8 cellular contexts compared by ENCODE assay signal in genomic region chr13:57630661-57631606, GRCh38. TPM values are rescaled to one million over a fixed set of nuclear protein-coding genes. Genes with fewer than 3 reads are reported as not detected.
DNase-seq lines count a peak whose midpoint lies in the region; ATAC-seq and TF ChIP-seq lines count a peak whose summit lies in the region.

No MANE protein-coding gene starts in this region.

- CTCF ChIA-PET in activated naive CD4-positive, alpha-beta T cell treated with anti-CD3 and anti-CD28 coated beads for 36 hours (lab: Charles Lee), result no interaction called here
- CTCF ChIA-PET in activated CD4-positive, alpha-beta memory T cell treated with anti-CD3 and anti-CD28 coated beads, Interleukin-2, amount 10 ng/mL, durations not matched to agents 7 days and 5 days (lab: Charles Lee), result no interaction called here

- H3K4me3 ChIP-seq in neural progenitor cell, result peak overlapping the region; percentile 82

- no peak overlapping the region for H3K27ac Mint-ChIP-seq in activated naive CD4-positive, alpha-beta T cell treated with anti-CD3 and anti-CD28 coated beads for 36 hours
- no peak overlapping the region for H3K27ac Mint-ChIP-seq in activated CD4-positive, alpha-beta memory T cell treated with anti-CD3 and anti-CD28 coated beads, Interleukin-2, amount 10 ng/mL, durations not matched to agents 7 days and 5 days
- peak overlapping the region; percentile 23 for H3K27ac Mint-ChIP-seq in neural progenitor cell

- H3K9me3 Mint-ChIP-seq in activated naive CD4-positive, alpha-beta T cell treated with anti-CD3 and anti-CD28 coated beads for 36 hours, result peaks cover 4% of the 10 kb centered on the region
- peaks cover 3% of the 10 kb centered on the region for H3K9me3 Mint-ChIP-seq in activated CD4-positive, alpha-beta memory T cell treated with anti-CD3 and anti-CD28 coated beads, Interleukin-2, amount 10 ng/mL, durations not matched to agents 7 days and 5 days
- H3K9me3 Mint-ChIP-seq in neural progenitor cell, result peaks cover 20% of the 10 kb centered on the region

- peak overlapping the region; percentile 89 for H3K4me2 ChIP-seq in neural progenitor cell

- POLR2A ChIA-PET in activated CD4-positive, alpha-beta memory T cell treated with anti-CD3 and anti-CD28 coated beads, Interleukin-2, amount 10 ng/mL, durations not matched to agents 7 days and 5 days (lab: Charles Lee), result no interaction called here

- peak; percentile 44 for DNase-seq in activated naive CD4-positive, alpha-beta T cell treated with anti-CD3 and anti-CD28 coated beads for 36 hours
- DNase-seq in activated naive CD4-positive, alpha-beta T cell treated with Interleukin-2 at 50 U/mL for 16 hours, result no peak
- DNase-seq in activated CD4-positive, alpha-beta memory T cell treated with anti-CD3 and anti-CD28 coated beads, Interleukin-2, amount 10 ng/mL, durations not matched to agents 7 days and 5 days, result no peak
- DNase-seq in foreskin melanocyte (peak; percentile 13), neural progenitor cell (ENCODE audit: low spot score) (peak; percentile 37), dedifferentiated amniotic fluid mesenchymal stem cell (ENCODE audit: extremely low spot score) (no peak)

- peaks cover 38% of the 10 kb centered on the region for H4K20me1 ChIP-seq in neural progenitor cell (ENCODE audit: low read depth)

- no peak overlapping the region for H3K9ac ChIP-seq in neural progenitor cell

- H3K36me3 Mint-ChIP-seq in activated naive CD4-positive, alpha-beta T cell treated with anti-CD3 and anti-CD28 coated beads for 36 hours (ENCODE audit: low read depth), result peaks cover 10% of the 10 kb centered on the region
- peaks cover 20% of the 10 kb centered on the region for H3K36me3 Mint-ChIP-seq in activated CD4-positive, alpha-beta memory T cell treated with anti-CD3 and anti-CD28 coated beads, Interleukin-2, amount 10 ng/mL, durations not matched to agents 7 days and 5 days (ENCODE audit: low read depth)
- H3K36me3 Mint-ChIP-seq in neural progenitor cell, result peaks cover 12% of the 10 kb centered on the region

- no peak overlapping the region for H3K27ac ChIP-seq in neural progenitor cell

- intact Hi-C loops in activated naive CD4-positive, alpha-beta T cell treated with anti-CD3 and anti-CD28 coated beads for 36 hours (cut with micrococcal nuclease), result no loop called here

- H3K36me3 ChIP-seq in neural progenitor cell, result no peaks in the 10 kb centered on the region

- TF ChIP-seq CTCF in neural progenitor cell (IDR thresholded peaks at IDR 0.05), result no peak

- ATAC-seq in GM21423 (IDR thresholded peaks at IDR 0.05; ENCODE audit: unreplicated experiment), result no peak
- ATAC-seq in HG02840 (IDR thresholded peaks at IDR 0.05; ENCODE audit: low FRiP score, unreplicated experiment), result no peak

- peaks cover 48% of the 10 kb centered on the region for H3K4me1 Mint-ChIP-seq in activated naive CD4-positive, alpha-beta T cell treated with anti-CD3 and anti-CD28 coated beads for 36 hours (ENCODE audit: low read depth)
- H3K4me1 Mint-ChIP-seq in activated CD4-positive, alpha-beta memory T cell treated with anti-CD3 and anti-CD28 coated beads, Interleukin-2, amount 10 ng/mL, durations not matched to agents 7 days and 5 days, result peaks cover 31% of the 10 kb centered on the region
- H3K4me1 Mint-ChIP-seq in neural progenitor cell, result peaks cover 17% of the 10 kb centered on the region

- H3K9me3 ChIP-seq in neural progenitor cell (ENCODE audit: low read depth), result no peaks in the 10 kb centered on the region

- H2AFZ ChIP-seq in neural progenitor cell (replicated peaks), result peak overlapping the region; percentile 90

- peaks cover 15% of the 10 kb centered on the region for H3K4me1 ChIP-seq in neural progenitor cell

- peaks cover 22% of the 10 kb centered on the region for H3F3A ChIP-seq in neural progenitor cell (ENCODE audit: low read depth)

- no peaks in the 10 kb centered on the region for H3K79me2 ChIP-seq in neural progenitor cell (ENCODE audit: low read depth)

- peaks cover 67% of the 10 kb centered on the region for H3K27me3 Mint-ChIP-seq in activated naive CD4-positive, alpha-beta T cell treated with anti-CD3 and anti-CD28 coated beads for 36 hours (ENCODE audit: low read depth)
- peaks cover 61% of the 10 kb centered on the region for H3K27me3 Mint-ChIP-seq in activated CD4-positive, alpha-beta memory T cell treated with anti-CD3 and anti-CD28 coated beads, Interleukin-2, amount 10 ng/mL, durations not matched to agents 7 days and 5 days
- H3K27me3 Mint-ChIP-seq in neural progenitor cell (ENCODE audit: insufficient read depth, low read depth), result peaks cover 33% of the 10 kb centered on the region

- H3K27me3 ChIP-seq in neural progenitor cell, result peaks cover 79% of the 10 kb centered on the region

- H3K4me3 Mint-ChIP-seq in activated naive CD4-positive, alpha-beta T cell treated with anti-CD3 and anti-CD28 coated beads for 36 hours, result peak overlapping the region; percentile 57
- H3K4me3 Mint-ChIP-seq in activated CD4-positive, alpha-beta memory T cell treated with anti-CD3 and anti-CD28 coated beads, Interleukin-2, amount 10 ng/mL, durations not matched to agents 7 days and 5 days, result peak overlapping the region; percentile 66
- peak overlapping the region; percentile 99 for H3K4me3 Mint-ChIP-seq in neural progenitor cell

RNA-seq across cellular contexts. Expression of gene PCDH17, which starts 0.6 kb away (rescaled TPM):
- total RNA-seq in activated naive CD4-positive, alpha-beta T cell treated with anti-CD3 and anti-CD28 coated beads for 36 hours, result not detected
- not detected for total RNA-seq in activated CD4-positive, alpha-beta memory T cell treated with anti-CD3 and anti-CD28 coated beads, Interleukin-2, amount 10 ng/mL, durations not matched to agents 7 days and 5 days
- total RNA-seq in neural progenitor cell (ENCODE audit: low replicate concordance), result 5.3 and 6.2 TPM in 2 replicates

Comparison
In these comparisons a context has a peak if more than half of its experiments do, and no peak if none do; other contexts are left out.
1. DNase-seq: peak in activated naive CD4-positive, alpha-beta T cell treated with anti-CD3 and anti-CD28 coated beads for 36 hours (single experiment), foreskin melanocyte (single experiment) and neural progenitor cell (single experiment); none in activated naive CD4-positive, alpha-beta T cell treated with Interleukin-2 at 50 U/mL for 16 hours (single experiment), activated CD4-positive, alpha-beta memory T cell treated with anti-CD3 and anti-CD28 coated beads, Interleukin-2, amount 10 ng/mL, durations not matched to agents 7 days and 5 days (single experiment) and dedifferentiated amniotic fluid mesenchymal stem cell (single experiment).
2. Peak in every context shown above with its lines, with median percentiles within 50 percentile points of each other: H3K4me3 Mint-ChIP-seq.